ENCODE assay signal across 17 cellular contexts in genomic region chr11:23727821-23728220, GRCh38.
DNase-seq lines count a peak whose midpoint lies in the region; TF ChIP-seq lines count a peak whose summit lies in the region.
"Had no signal": no experiment of that assay in that cellular context is flagged by ENCODE, and none has a peak within 500 bp of the region (broad histone marks: within the 10 kb centered on the region; RNA-seq: fewer than 3 reads in every experiment).

No MANE protein-coding gene starts in this region.

- TF ChIP-seq CTCF in astrocyte of the spinal cord (IDR thresholded peaks at IDR 0.05; ENCODE audit: low read depth, low read length) (no peak), prostate gland (IDR thresholded peaks at IDR 0.05) (no peak)

- H3K9me3 ChIP-seq in prostate gland, result no peaks in the 10 kb centered on the region
- H3K9me3 ChIP-seq: lower lobe of right lung had no signal

- H3K27me3 ChIP-seq in prostate gland (replicated peaks; ENCODE audit: insufficient read depth), result no peaks in the 10 kb centered on the region

- DNase-seq in AG08396 (ENCODE audit: low spot score), result peak; percentile 39
- peak; percentile 55 for DNase-seq in HT1080 (ENCODE audit: low read depth)
- DNase-seq in astrocyte of the spinal cord (ENCODE audit: low read depth, low spot score), result peak; percentile 73
- peak; percentile 19 for DNase-seq in kidney glomerular epithelial cell (lab: John Stamatoyannopoulos, UW)
- no peak for DNase-seq in epidermal melanocyte (ENCODE audit: insufficient read length, low spot score)
- no peak for DNase-seq in NOMO-1 treated with dmso at 0.1 percent for 144 hours (lab: John Stamatoyannopoulos, UW; ENCODE audit: unreplicated experiment)
- no peak for DNase-seq in activated CD4-positive, alpha-beta T cell treated with anti-CD3 and anti-CD28 coated beads for 48 hours
- no peak for DNase-seq in prostate gland (ENCODE audit: low spot score)
- DNase-seq: activated CD8-positive, alpha-beta memory T cell treated with anti-CD3 and anti-CD28 coated beads, Interleukin-2, amount 10 ng/mL, durations not matched to agents 7 days and 5 days; C1 segment of cervical spinal cord; head of caudate nucleus; lower lobe of right lung; MM.1S; NCI-H345; occipital lobe; stimulated activated CD4-positive, alpha-beta T cell treated with anti-CD3 and anti-CD28 coated beads, Interleukin-1b, Interleukin-23, amount 100 ng/mL, for 48 hours; stimulated activated naive B cell treated with anti-CD40 and anti-IgM and Interleukin-4, amounts not matched to agents 10 μg/mL and 1 μg/mL and 100 μg/mL, for 72 hours had no signal

- intact Hi-C loops in prostate gland (cut with DNase I), result no loop called here

- no peaks in the 10 kb centered on the region for H3K36me3 ChIP-seq in prostate gland
- H3K36me3 ChIP-seq: lower lobe of right lung had no signal

- TF ChIP-seq POLR2A in prostate gland (IDR thresholded peaks at IDR 0.05), result no peak

- no peak overlapping the region for H3K4me3 ChIP-seq in astrocyte of the spinal cord (ENCODE audit: low read depth, low read length)
- H3K4me3 ChIP-seq in prostate gland, result no peak overlapping the region
- H3K4me3 ChIP-seq: lower lobe of right lung had no signal

- WGBS in prostate gland, result 37% methylated on average over 2 of the region's 2 CpGs

- no peak overlapping the region for H3K27ac ChIP-seq in prostate gland
- H3K27ac ChIP-seq: lower lobe of right lung had no signal

- no peaks in the 10 kb centered on the region for H3K4me1 ChIP-seq in prostate gland (replicated peaks)
- H3K4me1 ChIP-seq: lower lobe of right lung had no signal

- in situ Hi-C loops in astrocyte of the spinal cord (cut with HindIII; ENCODE audit: low sequenced_read_pairs), result no loop called here

Comparison
In these comparisons a context has a peak if more than half of its experiments do, and no peak if none do; other contexts are left out.
1. DNase-seq: peak in AG08396 (single experiment), HT1080 (single experiment), astrocyte of the spinal cord (single experiment) and kidney glomerular epithelial cell (single experiment); none in epidermal melanocyte (single experiment), NOMO-1 treated with dmso at 0.1 percent for 144 hours (single experiment), activated CD4-positive, alpha-beta T cell treated with anti-CD3 and anti-CD28 coated beads for 48 hours (single experiment) and prostate gland (single experiment).